In genomic region chr7:54788664-54789063, GRCh38 we compare ENCODE assay signal across 9 cellular contexts. TPM values are rescaled to one million over a fixed set of nuclear protein-coding genes. Genes with fewer than 3 reads are reported as not detected.
DNase-seq lines count a peak whose midpoint lies in the region; ATAC-seq and TF ChIP-seq lines count a peak whose summit lies in the region.
"Had no signal": no experiment of that assay in that cellular context is flagged by ENCODE, and none has a peak within 500 bp of the region (broad histone marks: within the 10 kb centered on the region; RNA-seq: fewer than 3 reads in every experiment).

No MANE protein-coding gene starts in this region.

- H3K4me3 ChIP-seq in HCT116 (replicated peaks in 1 of 2; ENCODE audit: low read depth in 1 of 2, low read length in 2 of 2) (no peak overlapping the region), fibroblast of lung (replicated peaks in 1 of 4; ENCODE audit: control extremely low read depth in 1 of 4, insufficient read depth in 1 of 4, low read depth in 3 of 4, low read length in 4 of 4) (peak overlapping the region in 1 of 4 experiments; percentile 3)

- H3K27ac ChIP-seq in HCT116 (ENCODE audit: low read depth, low read length), result no peak overlapping the region
- no peak overlapping the region for H3K27ac ChIP-seq in fibroblast of lung (ENCODE audit: insufficient read depth, low read length)

- no peaks in the 10 kb centered on the region for H3K9me3 Mint-ChIP-seq in activated CD4-positive, alpha-beta T cell treated with anti-CD3 and anti-CD28 coated beads, Interleukin-2, amount 10 ng/mL, durations not matched to agents 24 days and 14 days
- H3K9me3 Mint-ChIP-seq in activated CD4-positive, alpha-beta T cell treated with anti-CD3 and anti-CD28 coated beads, Interleukin-2, amount 10 ng/mL, durations not matched to agents 7 days and 5 days, result no peaks in the 10 kb centered on the region
- H3K9me3 Mint-ChIP-seq: CD8-positive, alpha-beta memory T cell had no signal

- no peaks in the 10 kb centered on the region for H3K36me3 ChIP-seq in HCT116 (ENCODE audit: control insufficient read depth in 1 of 2, insufficient read depth in 2 of 2, low read length in 2 of 2)
- no peaks in the 10 kb centered on the region for H3K36me3 ChIP-seq in fibroblast of lung (ENCODE audit: control insufficient read depth, insufficient read depth, low read length)

- ATAC-seq in HCT116 (peak; percentile 99), HG02678 (IDR thresholded peaks at IDR 0.05; ENCODE audit: unreplicated experiment) (no peak)

- H3K4me3 Mint-ChIP-seq in activated CD4-positive, alpha-beta T cell treated with anti-CD3 and anti-CD28 coated beads, Interleukin-2, amount 10 ng/mL, durations not matched to agents 24 days and 14 days, result no peak overlapping the region
- no peak overlapping the region for H3K4me3 Mint-ChIP-seq in activated CD4-positive, alpha-beta T cell treated with anti-CD3 and anti-CD28 coated beads, Interleukin-2, amount 10 ng/mL, durations not matched to agents 7 days and 5 days
- H3K4me3 Mint-ChIP-seq: CD8-positive, alpha-beta memory T cell had no signal

- no peaks in the 10 kb centered on the region for H3K79me2 ChIP-seq in HCT116 (ENCODE audit: insufficient read depth, low read length)
- no peaks in the 10 kb centered on the region for H3K79me2 ChIP-seq in fibroblast of lung (ENCODE audit: control insufficient read depth, insufficient read depth, low read length)

- H3K27me3 Mint-ChIP-seq in activated CD4-positive, alpha-beta T cell treated with anti-CD3 and anti-CD28 coated beads, Interleukin-2, amount 10 ng/mL, durations not matched to agents 24 days and 14 days, result peaks cover 25% of the 10 kb centered on the region
- H3K27me3 Mint-ChIP-seq in activated CD4-positive, alpha-beta T cell treated with anti-CD3 and anti-CD28 coated beads, Interleukin-2, amount 10 ng/mL, durations not matched to agents 7 days and 5 days, result peaks cover 19% of the 10 kb centered on the region

- H3K9me2 ChIP-seq in HCT116 (ENCODE audit: insufficient read depth), result no peaks in the 10 kb centered on the region

- H2AFZ ChIP-seq in HCT116 (ENCODE audit: low read depth, low read length, poor library complexity, severe bottlenecking) (peak overlapping the region; percentile 87), fibroblast of lung (ENCODE audit: low read length) (no peak overlapping the region)

- TF ChIP-seq RAD21 in HCT116 (IDR thresholded peaks at IDR 0.05; ENCODE audit: low read depth), result peak; percentile 96

- H3K4me2 ChIP-seq in HCT116 (ENCODE audit: low read length) (peak overlapping the region; percentile 53), fibroblast of lung (ENCODE audit: extremely low read depth, insufficient read depth, low read length) (peak overlapping the region; percentile 37)

- peaks cover 5% of the 10 kb centered on the region for H3K4me1 Mint-ChIP-seq in activated CD4-positive, alpha-beta T cell treated with anti-CD3 and anti-CD28 coated beads, Interleukin-2, amount 10 ng/mL, durations not matched to agents 24 days and 14 days
- no peaks in the 10 kb centered on the region for H3K4me1 Mint-ChIP-seq in activated CD4-positive, alpha-beta T cell treated with anti-CD3 and anti-CD28 coated beads, Interleukin-2, amount 10 ng/mL, durations not matched to agents 7 days and 5 days

- H4K20me1 ChIP-seq in HCT116 (ENCODE audit: insufficient read depth) (no peaks in the 10 kb centered on the region), fibroblast of lung (ENCODE audit: control insufficient read depth, extremely low read depth, insufficient read depth, low read length) (no peaks in the 10 kb centered on the region)

- no peaks in the 10 kb centered on the region for H3K36me3 Mint-ChIP-seq in activated CD4-positive, alpha-beta T cell treated with anti-CD3 and anti-CD28 coated beads, Interleukin-2, amount 10 ng/mL, durations not matched to agents 24 days and 14 days (ENCODE audit: low read depth)
- no peaks in the 10 kb centered on the region for H3K36me3 Mint-ChIP-seq in activated CD4-positive, alpha-beta T cell treated with anti-CD3 and anti-CD28 coated beads, Interleukin-2, amount 10 ng/mL, durations not matched to agents 7 days and 5 days (ENCODE audit: low read depth)
- H3K36me3 Mint-ChIP-seq: CD8-positive, alpha-beta memory T cell had no signal

- DNase-seq in activated CD4-positive, alpha-beta T cell treated with anti-CD3 and anti-CD28 coated beads, Interleukin-2, amount 10 ng/mL, durations not matched to agents 24 days and 14 days, result peak; percentile 62
- DNase-seq in activated CD4-positive, alpha-beta T cell treated with anti-CD3 and anti-CD28 coated beads, Interleukin-2, amount 10 ng/mL, durations not matched to agents 7 days and 5 days, result no peak
- peak; percentile 95 for DNase-seq in HCT116 (ENCODE audit: low read depth, low spot score)
- DNase-seq in NCI-H1092 treated with DMSO at 0.1 percent for 48 hours (lab: John Stamatoyannopoulos, UW), result peak; percentile 73
- DNase-seq in T1000 (lab: John Stamatoyannopoulos, UW), result peak; percentile 71
- peak; percentile 87 to 91 for DNase-seq in fibroblast of lung (ENCODE audit: low read depth in 2 of 2)
- DNase-seq in nucleus accumbens (lab: John Stamatoyannopoulos, UW), result peak in 37 of 56 donors; percentile 2 to 72 (median 21)

- H3K9me3 ChIP-seq in HCT116 (ENCODE audit: control insufficient read depth in 1 of 2, insufficient read depth in 1 of 2, low read depth in 1 of 2, low read length in 2 of 2) (no peaks in the 10 kb centered on the region), fibroblast of lung (ENCODE audit: control insufficient read depth, insufficient read depth, low read depth, low read length) (no peaks in the 10 kb centered on the region)

- no TSS peak for BruUV-seq in HCT116 (replicated peaks; lab: Mats Ljungman, UMichigan)

- RAD21 ChIA-PET in HCT116 (lab: Charles Lee; ENCODE audit: low non-redundant PET in 1 of 2, low total read pairs in 2 of 2, uncharacterized antibody in 2 of 2, unreplicated experiment in 2 of 2), result interaction anchor here (0.6 to 2.2 kb wide), 9 partner anchors 43 to 467 kb away, joined by 3 to 13 read pairs (median 4); no protein-coding TSS in a partner anchor

- TF ChIP-seq POLR2A in HCT116 (IDR thresholded peaks at IDR 0.05; ENCODE audit: borderline replicate concordance, extremely low read depth, insufficient read depth, insufficient read length), result no peak

- H3K4me1 ChIP-seq in HCT116 (ENCODE audit: control insufficient read depth in 1 of 2, insufficient read depth in 2 of 2, low read length in 2 of 2), result peaks cover 2 to 18% of the 10 kb centered on the region in 2 experiments; a peak in 3 of 4 replicates
- H3K4me1 ChIP-seq in fibroblast of lung (ENCODE audit: control insufficient read depth, extremely low read depth, insufficient read depth, low read length), result peaks cover 2% of the 10 kb centered on the region

- CTCF ChIA-PET in activated CD4-positive, alpha-beta T cell treated with anti-CD3 and anti-CD28 coated beads, Interleukin-2, amount 10 ng/mL, durations not matched to agents 7 days and 5 days (lab: Charles Lee), result interaction anchor here (0.6 to 1.6 kb wide), 2 partner anchors 30 to 466 kb away, joined by 3 to 9 read pairs; no protein-coding TSS in a partner anchor
- CTCF ChIA-PET in HCT116 (lab: Charles Lee), result interaction anchor here (0.7 to 3.3 kb wide), 11 partner anchors 9 to 482 kb away, joined by 3 to 42 read pairs (median 4); no protein-coding TSS in a partner anchor

- POLR2A ChIA-PET in activated CD4-positive, alpha-beta T cell treated with anti-CD3 and anti-CD28 coated beads, Interleukin-2, amount 10 ng/mL, durations not matched to agents 7 days and 5 days (lab: Charles Lee), result no interaction called here
- POLR2A ChIA-PET in HCT116 (lab: Charles Lee), result interaction anchor here (0.8 to 1.0 kb wide), 3 partner anchors 9 to 341 kb away, joined by 3 to 5 read pairs (median 4); partner anchors contain the start of gene SEC61G

- H3K9ac ChIP-seq in HCT116 (ENCODE audit: low read length), result no peak overlapping the region
- H3K9ac ChIP-seq in fibroblast of lung (ENCODE audit: insufficient read depth, low read length), result no peak overlapping the region

- TF ChIP-seq CTCF in HCT116 (IDR thresholded peaks at IDR 0.05 in 2 of 3, conservative IDR thresholded peaks at IDR 0.05 in 1 of 3; ENCODE audit: borderline replicate concordance in 1 of 3, insufficient read depth in 1 of 3, low read depth in 2 of 3, low read length in 2 of 3) (peak; percentile 65 to 90 (median 73)), fibroblast of lung (conservative IDR thresholded peaks at IDR 0.05 in 1 of 2, IDR thresholded peaks at IDR 0.05 in 1 of 2; ENCODE audit: low read depth in 1 of 2, low read length in 2 of 2) (peak; percentile 85 to 86)

- intact Hi-C loops in activated CD4-positive, alpha-beta T cell treated with anti-CD3 and anti-CD28 coated beads, Interleukin-2, amount 10 ng/mL, durations not matched to agents 24 days and 14 days (cut with micrococcal nuclease), result loop anchor here (1.0 kb wide), 1 partner anchor 467 kb away; no protein-coding TSS in a partner anchor
- intact Hi-C loops in HCT116 (cut with micrococcal nuclease), result loop anchor here (1.0 to 5.0 kb wide), 4 partner anchors 51 to 467 kb away; no protein-coding TSS in a partner anchor

- no peaks in the 10 kb centered on the region for H3K27me3 ChIP-seq in HCT116 (ENCODE audit: insufficient read depth, low read length)
- no peaks in the 10 kb centered on the region for H3K27me3 ChIP-seq in fibroblast of lung (ENCODE audit: control insufficient read depth, insufficient read depth, low read length)

- no peak overlapping the region for H3K27ac Mint-ChIP-seq in activated CD4-positive, alpha-beta T cell treated with anti-CD3 and anti-CD28 coated beads, Interleukin-2, amount 10 ng/mL, durations not matched to agents 24 days and 14 days
- H3K27ac Mint-ChIP-seq in activated CD4-positive, alpha-beta T cell treated with anti-CD3 and anti-CD28 coated beads, Interleukin-2, amount 10 ng/mL, durations not matched to agents 7 days and 5 days, result no peak overlapping the region
- H3K27ac Mint-ChIP-seq: CD8-positive, alpha-beta memory T cell had no signal

TF ChIP-seq in HCT116, 20 proteins besides CTCF, POLR2A, EP300 and RAD21 (continues in another document):
- TF ChIP-seq SRF (IDR thresholded peaks at IDR 0.05; ENCODE audit: low read depth), result no peak
- TF ChIP-seq SP1 (IDR thresholded peaks at IDR 0.05; ENCODE audit: low read depth), result peak; percentile 39
- peak; percentile 59; the same call in 1 of the 2 replicates for TF ChIP-seq FOSL1 (IDR thresholded peaks at IDR 0.05; ENCODE audit: low read depth)

RNA-seq across cellular contexts. Expression of gene SEC61G, which starts 29.7 kb away (rescaled TPM):
- total RNA-seq in activated CD4-positive, alpha-beta T cell treated with anti-CD3 and anti-CD28 coated beads, Interleukin-2, amount 10 ng/mL, durations not matched to agents 24 days and 14 days, result 170 and 176 TPM in 2 replicates
- 100 to 1,000 TPM in 1 of 2 experiments, 10 to 100 TPM in 1; 55.4 to 106 TPM for total RNA-seq in activated CD4-positive, alpha-beta T cell treated with anti-CD3 and anti-CD28 coated beads, Interleukin-2, amount 10 ng/mL, durations not matched to agents 7 days and 5 days
- total RNA-seq in HCT116 (2021; ENCODE audit: unreplicated experiment), result 147 TPM
- 179 and 221 TPM in 2 replicates for polyA plus RNA-seq in HCT116 (2012)
- total RNA-seq in fibroblast of lung, result 143 and 192 TPM in 2 replicates
- 514 and 623 TPM in 2 replicates for polyA plus RNA-seq in fibroblast of lung
- 421 and 488 TPM in 2 replicates for polyA plus RNA-seq in fibroblast of lung (2012)
- polyA minus RNA-seq in fibroblast of lung (ENCODE audit: low replicate concordance), result 2.5 TPM in 1 of 2 replicates, not detected in the other
